In the genomic region with DNA sequence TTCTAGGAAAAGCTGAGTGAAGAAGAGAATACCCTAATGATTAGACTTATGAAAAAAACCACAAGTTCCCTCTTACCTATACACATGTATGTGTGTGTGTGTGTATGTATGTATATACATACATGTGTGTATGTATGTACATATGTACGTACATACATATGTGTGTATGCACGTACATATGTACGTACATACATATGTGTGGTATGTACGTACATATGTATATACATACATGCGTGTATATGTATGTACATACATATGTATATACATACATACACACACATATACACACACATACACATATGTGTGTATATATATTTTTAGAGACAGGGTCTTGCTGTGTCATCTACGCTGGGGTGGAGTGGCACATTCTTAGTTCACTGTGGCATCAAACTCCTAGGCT, we compare ENCODE assay signal across 1 cellular context.
TF ChIP-seq lines count a peak whose summit lies in the region.

No MANE protein-coding gene starts in this region.

TF ChIP-seq in K562, 482 proteins besides CTCF, POLR2A, EP300 and RAD21 (continued from another document):
- TF ChIP-seq, protein P1, sequence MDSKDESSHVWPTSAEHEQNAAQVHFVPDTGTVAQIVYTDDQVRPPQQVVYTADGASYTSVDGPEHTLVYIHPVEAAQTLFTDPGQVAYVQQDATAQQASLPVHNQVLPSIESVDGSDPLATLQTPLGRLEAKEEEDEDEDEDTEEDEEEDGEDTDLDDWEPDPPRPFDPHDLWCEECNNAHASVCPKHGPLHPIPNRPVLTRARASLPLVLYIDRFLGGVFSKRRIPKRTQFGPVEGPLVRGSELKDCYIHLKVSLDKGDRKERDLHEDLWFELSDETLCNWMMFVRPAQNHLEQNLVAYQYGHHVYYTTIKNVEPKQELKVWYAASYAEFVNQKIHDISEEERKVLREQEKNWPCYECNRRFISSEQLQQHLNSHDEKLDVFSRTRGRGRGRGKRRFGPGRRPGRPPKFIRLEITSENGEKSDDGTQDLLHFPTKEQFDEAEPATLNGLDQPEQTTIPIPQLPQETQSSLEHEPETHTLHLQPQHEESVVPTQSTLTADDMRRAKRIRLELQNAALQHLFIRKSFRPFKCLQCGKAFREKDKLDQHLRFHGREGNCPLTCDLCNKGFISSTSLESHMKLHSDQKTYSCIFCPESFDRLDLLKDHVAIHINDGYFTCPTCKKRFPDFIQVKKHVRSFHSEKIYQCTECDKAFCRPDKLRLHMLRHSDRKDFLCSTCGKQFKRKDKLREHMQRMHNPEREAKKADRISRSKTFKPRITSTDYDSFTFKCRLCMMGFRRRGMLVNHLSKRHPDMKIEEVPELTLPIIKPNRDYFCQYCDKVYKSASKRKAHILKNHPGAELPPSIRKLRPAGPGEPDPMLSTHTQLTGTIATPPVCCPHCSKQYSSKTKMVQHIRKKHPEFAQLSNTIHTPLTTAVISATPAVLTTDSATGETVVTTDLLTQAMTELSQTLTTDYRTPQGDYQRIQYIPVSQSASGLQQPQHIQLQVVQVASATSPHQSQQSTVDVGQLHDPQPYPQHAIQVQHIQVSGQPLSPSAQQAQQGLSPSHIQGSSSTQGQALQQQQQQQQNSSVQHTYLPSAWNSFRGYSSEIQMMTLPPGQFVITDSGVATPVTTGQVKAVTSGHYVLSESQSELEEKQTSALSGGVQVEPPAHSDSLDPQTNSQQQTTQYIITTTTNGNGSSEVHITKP (IDR thresholded peaks at IDR 0.05; ENCODE audit: partially characterized antibody) = no peak
- TF ChIP-seq ZNF707 (CRISPR knock-in tag; conservative IDR thresholded peaks at IDR 0.05) = peak; percentile 72
- TF ChIP-seq XRCC5 (IDR thresholded peaks at IDR 0.05; ENCODE audit: low read depth, low read length) = no peak
- TF ChIP-seq KLF1 (tag; IDR thresholded peaks at IDR 0.05) = no peak
- TF ChIP-seq JUNB (CRISPR knock-in tag; conservative IDR thresholded peaks at IDR 0.05) = 0 out of 2 replicates have a peak, but pooled peaks have one; percentile 29
- TF ChIP-seq, protein P2, sequence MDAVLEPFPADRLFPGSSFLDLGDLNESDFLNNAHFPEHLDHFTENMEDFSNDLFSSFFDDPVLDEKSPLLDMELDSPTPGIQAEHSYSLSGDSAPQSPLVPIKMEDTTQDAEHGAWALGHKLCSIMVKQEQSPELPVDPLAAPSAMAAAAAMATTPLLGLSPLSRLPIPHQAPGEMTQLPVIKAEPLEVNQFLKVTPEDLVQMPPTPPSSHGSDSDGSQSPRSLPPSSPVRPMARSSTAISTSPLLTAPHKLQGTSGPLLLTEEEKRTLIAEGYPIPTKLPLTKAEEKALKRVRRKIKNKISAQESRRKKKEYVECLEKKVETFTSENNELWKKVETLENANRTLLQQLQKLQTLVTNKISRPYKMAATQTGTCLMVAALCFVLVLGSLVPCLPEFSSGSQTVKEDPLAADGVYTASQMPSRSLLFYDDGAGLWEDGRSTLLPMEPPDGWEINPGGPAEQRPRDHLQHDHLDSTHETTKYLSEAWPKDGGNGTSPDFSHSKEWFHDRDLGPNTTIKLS (IDR thresholded peaks at IDR 0.05; ENCODE audit: borderline replicate concordance, low read depth) = no peak
- TF ChIP-seq ZEB2 (IDR thresholded peaks at IDR 0.05) = no peak
